ENCODE assay signal across 8 cellular contexts in the genomic region with DNA sequence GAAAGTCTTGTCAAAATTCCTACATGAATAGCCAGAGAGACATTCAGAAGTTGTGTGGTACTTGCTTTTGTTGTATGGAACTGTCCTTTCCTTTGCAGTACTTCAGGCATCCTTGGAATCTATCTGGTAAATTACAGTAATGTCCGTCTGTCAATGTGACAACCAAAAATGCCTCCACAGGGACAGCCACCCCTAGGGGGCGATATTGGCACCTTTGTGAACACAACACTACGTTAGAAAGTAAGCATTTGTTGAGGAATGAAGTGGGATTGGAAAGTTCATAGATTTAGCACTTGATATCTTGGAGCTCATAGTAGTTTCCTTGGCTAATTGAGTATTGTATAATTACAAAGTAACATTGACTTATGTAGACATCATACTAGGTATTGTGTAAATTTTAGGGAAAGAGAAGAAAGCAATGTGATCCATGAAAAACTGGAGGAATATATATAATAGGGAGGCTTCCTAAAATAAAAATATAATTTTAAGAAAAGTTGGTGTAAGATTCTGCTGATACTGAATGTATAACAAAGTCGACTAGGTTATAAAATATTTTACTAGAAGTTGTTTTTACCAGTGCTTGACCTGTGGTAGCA. TPM values are rescaled to one million over a fixed set of nuclear protein-coding genes. Genes with fewer than 3 reads are reported as not detected.
DNase-seq lines count a peak whose midpoint lies in the region; ATAC-seq and TF ChIP-seq lines count a peak whose summit lies in the region.

No MANE protein-coding gene starts in this region.

- CTCF ChIA-PET in HCT116 (lab: Charles Lee) (interaction anchor here (0.6 to 1.6 kb wide), 6 partner anchors 9 to 86 kb away, joined by 3 read pairs; no protein-coding TSS in a partner anchor), PC-9 (lab: Charles Lee) (interaction anchor here (0.5 to 0.6 kb wide), 4 partner anchors 76 to 332 kb away, joined by 3 to 4 read pairs (median 4); partner anchors contain the start of gene TEX10)

- H3K9me2 ChIP-seq in HCT116 (ENCODE audit: insufficient read depth) (no peaks in the 10 kb centered on the region), PC-9 (ENCODE audit: insufficient read depth) (no peaks in the 10 kb centered on the region)

- H4K20me1 ChIP-seq in HCT116 (ENCODE audit: insufficient read depth): no peaks in the 10 kb centered on the region
- H4K20me1 ChIP-seq in PC-9 (ENCODE audit: insufficient read depth): no peaks in the 10 kb centered on the region

- DNase-seq in NK-92 treated with Interleukin-12 subunit alpha and Interleukin-12 subunit beta, amount 100 ng/mL, for 24 hours (lab: John Stamatoyannopoulos, UW): peak; percentile 14
- no peak for DNase-seq in NK-92 (lab: John Stamatoyannopoulos, UW; ENCODE audit: unreplicated experiment)
- peak; percentile 61 for DNase-seq in HCT116 (ENCODE audit: low read depth, low spot score)
- DNase-seq in PC-9: peak; percentile 60 to 81
- DNase-seq in activated T-helper 1 cell treated with anti-CD3 and anti-CD28 coated beads, Interleukin-2, amount 50 U/mL, for 16 hours (ENCODE audit: low read depth in 1 of 2, low spot score in 1 of 2): peak; percentile 27 to 30
- peak; percentile 78 for DNase-seq in left ventricle myocardium superior
- DNase-seq in stimulated activated CD4-positive, alpha-beta T cell treated with anti-CD3 and anti-CD28 coated beads, Interleukin-12 subunit alpha, Interleukin-12 subunit beta, amount 100 ng/mL, for 48 hours (ENCODE audit: low read depth in 2 of 3, low spot score in 1 of 3): peak; percentile 54 to 77 (median 68)
- DNase-seq in GM19240 (ENCODE audit: insufficient read length, low spot score): no peak

- H3K4me3 ChIP-seq in HCT116 (replicated peaks in 1 of 2; ENCODE audit: low read depth in 1 of 2, low read length in 2 of 2): no peak overlapping the region
- H3K4me3 ChIP-seq in PC-9: no peak overlapping the region

- BruUV-seq in HCT116 (replicated peaks; lab: Mats Ljungman, UMichigan) (no TSS peak), PC-9 (replicated peaks; lab: Mats Ljungman, UMichigan) (no TSS peak)

- peak; percentile 71 for TF ChIP-seq RAD21 in HCT116 (IDR thresholded peaks at IDR 0.05; ENCODE audit: low read depth)

- no peaks in the 10 kb centered on the region for H3K79me2 ChIP-seq in HCT116 (ENCODE audit: insufficient read depth, low read length)
- H3K79me2 ChIP-seq in PC-9 (ENCODE audit: low read depth): no peaks in the 10 kb centered on the region

- POLR2A ChIA-PET in HCT116 (lab: Charles Lee): no interaction called here
- POLR2A ChIA-PET in PC-9 (lab: Charles Lee; ENCODE audit: unreplicated experiment): interaction anchor here (0.6 kb wide), 1 partner anchor 11 kb away, joined by 3 read pairs; no protein-coding TSS in a partner anchor

- H3K27ac ChIP-seq in HCT116 (ENCODE audit: low read depth, low read length) (no peak overlapping the region), PC-9 (no peak overlapping the region)

- no peaks in the 10 kb centered on the region for H3K27me3 ChIP-seq in HCT116 (ENCODE audit: insufficient read depth, low read length)
- H3K27me3 ChIP-seq in PC-9 (ENCODE audit: insufficient read depth, low read depth): no peaks in the 10 kb centered on the region

- TF ChIP-seq POLR2A in HCT116 (IDR thresholded peaks at IDR 0.05; ENCODE audit: borderline replicate concordance, extremely low read depth, insufficient read depth, insufficient read length): no peak

- H3K36me3 ChIP-seq in HCT116 (ENCODE audit: control insufficient read depth in 1 of 2, insufficient read depth in 2 of 2, low read length in 2 of 2) (no peaks in the 10 kb centered on the region), PC-9 (ENCODE audit: low read depth) (no peaks in the 10 kb centered on the region)

- peak; percentile 65 to 98 (median 96) for TF ChIP-seq CTCF in HCT116 (IDR thresholded peaks at IDR 0.05 in 2 of 3, conservative IDR thresholded peaks at IDR 0.05 in 1 of 3; ENCODE audit: borderline replicate concordance in 1 of 3, insufficient read depth in 1 of 3, low read depth in 2 of 3, low read length in 2 of 3)
- peak; percentile 79 for TF ChIP-seq CTCF in PC-9 (conservative IDR thresholded peaks at IDR 0.05)

- RAD21 ChIA-PET in HCT116 (lab: Charles Lee; ENCODE audit: low non-redundant PET in 1 of 2, low total read pairs in 2 of 2, uncharacterized antibody in 2 of 2, unreplicated experiment in 2 of 2): no interaction called here

- H3K9me3 ChIP-seq in HCT116 (ENCODE audit: control insufficient read depth in 1 of 2, insufficient read depth in 1 of 2, low read depth in 1 of 2, low read length in 2 of 2) (no peaks in the 10 kb centered on the region), PC-9 (ENCODE audit: insufficient read depth, low read depth) (peaks cover 7% of the 10 kb centered on the region; the same call in 1 of the 2 replicates)

- ATAC-seq in HCT116: peak; percentile 95
- ATAC-seq in left ventricle myocardium superior: peak; percentile 25

- no peak overlapping the region for H3K9ac ChIP-seq in HCT116 (ENCODE audit: low read length)

- H2AFZ ChIP-seq in HCT116 (ENCODE audit: low read depth, low read length, poor library complexity, severe bottlenecking): no peak overlapping the region
- no peak overlapping the region for H2AFZ ChIP-seq in PC-9

- intact Hi-C loops in HCT116 (cut with micrococcal nuclease) (loop anchor here (2.0 to 5.0 kb wide), 2 partner anchors 48 to 89 kb away; no protein-coding TSS in a partner anchor), PC-9 (cut with micrococcal nuclease; ENCODE audit: unreplicated experiment) (loop anchor here (1.0 to 10.0 kb wide), 2 partner anchors 90 to 151 kb away; partner anchors contain the start of gene TEX10), left ventricle myocardium superior (cut with micrococcal nuclease) (loop anchor here (10.0 kb wide), 1 partner anchor 89 kb away; no protein-coding TSS in a partner anchor)

- H3K4me1 ChIP-seq in HCT116 (ENCODE audit: control insufficient read depth in 1 of 2, insufficient read depth in 2 of 2, low read length in 2 of 2): peaks cover 0 to 3% of the 10 kb centered on the region in 2 experiments; a peak in 1 of 4 replicates
- H3K4me1 ChIP-seq in PC-9 (replicated peaks; ENCODE audit: insufficient read depth): no peaks in the 10 kb centered on the region

- no peaks in the 10 kb centered on the region for H3F3A ChIP-seq in PC-9 (ENCODE audit: insufficient read depth, low read depth)

- H3K4me2 ChIP-seq in HCT116 (ENCODE audit: low read length) (no peak overlapping the region), PC-9 (no peak overlapping the region)

TF ChIP-seq in HCT116, 20 proteins besides CTCF, POLR2A, EP300 and RAD21 (continues in another document):
- TF ChIP-seq EGR1 (IDR thresholded peaks at IDR 0.05; ENCODE audit: low read depth) (no peak), REST (IDR thresholded peaks at IDR 0.05; ENCODE audit: low read depth) (no peak), JUND (IDR thresholded peaks at IDR 0.05) (no peak), ZNF274 (IDR thresholded peaks at IDR 0.05; ENCODE audit: low read depth, low read length) (no peak), FOSL1 (IDR thresholded peaks at IDR 0.05; ENCODE audit: low read depth) (no peak), MAX (IDR thresholded peaks at IDR 0.05) (0 out of 2 replicates have a peak, but pooled peaks have one; percentile 24), ZFX (IDR thresholded peaks at IDR 0.05) (no peak), SIN3A (IDR thresholded peaks at IDR 0.05; ENCODE audit: low read depth) (no peak), ZBTB33 (IDR thresholded peaks at IDR 0.05; ENCODE audit: extremely low read depth, insufficient replicate concordance, low read length) (no peak)

RNA-seq across cellular contexts. Expression of gene TMEFF1, which starts 32.7 kb away (rescaled TPM):
- total RNA-seq in HCT116 (2021; ENCODE audit: unreplicated experiment) (3.3 TPM), PC-9 (2021) (1.1 and 1.7 TPM in 2 replicates), left ventricle myocardium superior (not detected)
- polyA plus RNA-seq in HCT116 (2012): 0.66 and 0.77 TPM in 2 replicates

Comparison
In these comparisons a context has a peak if more than half of its experiments do, and no peak if none do; other contexts are left out.
1. DNase-seq: peak in NK-92 treated with Interleukin-12 subunit alpha and Interleukin-12 subunit beta, amount 100 ng/mL, for 24 hours (single experiment), HCT116 (single experiment), PC-9 (2 of 2), activated T-helper 1 cell treated with anti-CD3 and anti-CD28 coated beads, Interleukin-2, amount 50 U/mL, for 16 hours (2 of 2), left ventricle myocardium superior (single experiment) and stimulated activated CD4-positive, alpha-beta T cell treated with anti-CD3 and anti-CD28 coated beads, Interleukin-12 subunit alpha, Interleukin-12 subunit beta, amount 100 ng/mL, for 48 hours (3 of 3); none in NK-92 (single experiment) and GM19240 (single experiment).